In the genomic region with DNA sequence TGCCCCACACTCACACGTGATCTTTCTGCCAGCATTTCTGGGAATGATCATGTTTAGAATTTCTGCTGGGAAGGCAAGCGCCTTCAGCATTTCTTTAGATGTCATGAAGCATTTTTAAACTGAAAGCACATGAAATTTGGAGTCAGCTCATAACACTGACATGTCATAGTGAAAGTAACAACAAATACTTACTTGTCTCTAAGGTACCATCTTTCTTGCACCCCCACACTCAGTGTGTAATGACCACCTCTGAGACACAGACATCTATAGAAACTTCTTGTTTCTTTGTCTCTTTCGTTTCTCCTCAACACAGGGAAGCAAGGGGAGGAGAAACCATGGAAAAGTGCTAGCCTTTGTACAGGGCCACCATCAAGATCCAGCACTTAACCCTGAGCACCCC, we compare ENCODE assay signal across 21 cellular contexts.
A peak's percentile ranks its signal among the peaks of the same experiment; 100 is the strongest.
DNase-seq lines count a peak whose midpoint lies in the region; ATAC-seq, FAIRE-seq and TF ChIP-seq lines count a peak whose summit lies in the region.
"Had no signal": no experiment of that assay in that cellular context is flagged by ENCODE, and none has a peak within 500 bp of the region (broad histone marks: within the 10 kb centered on the region; RNA-seq: fewer than 3 reads in every experiment).

No MANE protein-coding gene starts in this region.

- ATAC-seq in activated T-cell treated with anti-CD3 and anti-CD28 coated beads, Interleukin-2, amount 50 U/mL, for 4 hours: peak; percentile 77 to 79
- ATAC-seq in HG03025 (IDR thresholded peaks at IDR 0.05; ENCODE audit: low FRiP score, unreplicated experiment) (peak; percentile 80), HG02798 (IDR thresholded peaks at IDR 0.05; ENCODE audit: poor library complexity, unreplicated experiment) (no peak)
- ATAC-seq: HepG2 had no signal

- peaks cover 2% of the 10 kb centered on the region for H3K4me1 Mint-ChIP-seq in activated T-cell treated with anti-CD3 and anti-CD28 coated beads, Interleukin-2, amount 50 U/mL, for 4 hours (ENCODE audit: low read depth)
- peaks cover 41% of the 10 kb centered on the region for H3K4me1 Mint-ChIP-seq in nephron progenitor cell

- no peaks in the 10 kb centered on the region for H3K9me3 Mint-ChIP-seq in activated T-cell treated with anti-CD3 and anti-CD28 coated beads, Interleukin-2, amount 50 U/mL, for 4 hours
- no peaks in the 10 kb centered on the region for H3K9me3 Mint-ChIP-seq in nephron progenitor cell
- H3K9me3 Mint-ChIP-seq: central memory CD8-positive, alpha-beta T cell; neural crest cell had no signal

- no peak overlapping the region for H3K4me3 Mint-ChIP-seq in activated T-cell treated with anti-CD3 and anti-CD28 coated beads, Interleukin-2, amount 50 U/mL, for 4 hours
- H3K4me3 Mint-ChIP-seq in nephron progenitor cell: no peak overlapping the region
- H3K4me3 Mint-ChIP-seq: central memory CD8-positive, alpha-beta T cell; neural crest cell had no signal

- peak; percentile 64 for FAIRE-seq in GM19239 (lab: Jason Lieb, UNC)
- FAIRE-seq: HepG2, keratinocyte, urothelium cell line had no signal

- DNase-seq in activated T-cell treated with anti-CD3 and anti-CD28 coated beads, Interleukin-2, amount 50 U/mL, for 4 hours: no peak
- DNase-seq in activated T-cell treated with anti-CD3 and anti-CD28 coated beads for 4 hours: no peak
- no peak for DNase-seq in GM19239 (ENCODE audit: insufficient read length, low spot score)
- no peak for DNase-seq in nephron progenitor cell
- DNase-seq in NCI-H1694 treated with DMSO at 0.1 percent for 48 hours (lab: John Stamatoyannopoulos, UW): no peak
- no peak for DNase-seq in COR-L47 (lab: John Stamatoyannopoulos, UW)
- DNase-seq: activated CD4-positive, CD25-positive, alpha-beta regulatory T cell; DMS79 treated with DMSO at 0.1 percent for 48 hours; effector memory CD4-positive, alpha-beta T cell; mesenchymal stem cell; NCI-H1694; NCI-H524; psoas muscle; stomach had no signal

- no peak for TF ChIP-seq CTCF in nephron progenitor cell (IDR thresholded peaks at IDR 0.05)

- H3K27ac Mint-ChIP-seq in nephron progenitor cell: peak overlapping the region; percentile 0

- H3K27me3 Mint-ChIP-seq in activated T-cell treated with anti-CD3 and anti-CD28 coated beads, Interleukin-2, amount 50 U/mL, for 4 hours (ENCODE audit: low read depth): peaks cover 7% of the 10 kb centered on the region
- no peaks in the 10 kb centered on the region for H3K27me3 Mint-ChIP-seq in nephron progenitor cell (ENCODE audit: low read depth, poor library complexity)

- no peaks in the 10 kb centered on the region for H3K36me3 Mint-ChIP-seq in activated T-cell treated with anti-CD3 and anti-CD28 coated beads, Interleukin-2, amount 50 U/mL, for 4 hours (ENCODE audit: insufficient read depth)
- H3K36me3 Mint-ChIP-seq in nephron progenitor cell (ENCODE audit: low read depth): peaks cover 23% of the 10 kb centered on the region
